ENCODE assay signal across 28 cellular contexts in the genomic region with DNA sequence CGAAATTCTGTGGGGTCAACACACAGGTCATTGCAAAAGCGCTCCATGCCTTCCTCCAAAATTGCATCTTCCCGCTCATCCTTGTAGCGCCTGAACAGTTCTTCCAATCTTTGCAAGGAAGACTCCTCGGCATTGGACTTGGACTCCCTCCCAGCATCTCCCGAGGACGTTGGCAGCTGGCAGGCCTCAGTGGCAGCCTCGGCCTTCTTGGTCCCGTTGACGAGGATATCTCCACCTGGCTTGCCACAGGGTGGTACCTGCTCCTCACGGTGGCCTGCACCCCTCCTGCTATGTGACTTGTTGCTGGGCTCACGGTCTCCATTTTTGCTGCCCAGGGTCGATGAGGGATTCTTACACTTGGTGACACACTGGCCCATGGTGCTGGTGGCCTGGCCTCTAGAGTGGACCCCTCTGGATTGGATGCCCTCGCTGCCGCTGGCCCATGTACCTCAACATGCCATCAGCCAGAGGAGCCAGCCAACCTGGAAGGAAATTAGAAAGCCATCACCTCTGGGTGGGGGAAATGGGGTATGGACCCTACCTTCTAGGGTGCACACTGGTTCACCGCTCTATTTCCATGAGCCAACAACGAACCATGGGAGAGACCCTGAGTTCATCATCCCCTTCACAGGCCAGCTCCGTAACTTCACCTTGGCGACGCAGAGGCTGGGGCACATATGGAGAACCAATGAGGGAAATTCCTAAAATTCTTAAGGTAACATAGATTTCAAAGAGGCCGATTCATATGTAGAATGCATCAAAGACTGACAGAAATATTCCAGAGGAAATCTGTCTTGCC. TPM values are rescaled to one million over a fixed set of nuclear protein-coding genes. Genes with fewer than 3 reads are reported as not detected.
DNase-seq lines count a peak whose midpoint lies in the region; ATAC-seq, FAIRE-seq and TF ChIP-seq lines count a peak whose summit lies in the region.
"Had no signal": no experiment of that assay in that cellular context is flagged by ENCODE, and none has a peak within 500 bp of the region (broad histone marks: within the 10 kb centered on the region; RNA-seq: fewer than 3 reads in every experiment).

No MANE protein-coding gene starts in this region.

- H3K4me3 ChIP-seq in GM23338, result no peak overlapping the region
- no peak overlapping the region for H3K4me3 ChIP-seq in H1 (ENCODE audit: extremely low read depth in 1 of 4, insufficient read depth in 2 of 4, low read depth in 3 of 4, low read length in 4 of 4)
- no peak overlapping the region for H3K4me3 ChIP-seq in trophoblast cell (ENCODE audit: low read depth, low read length)
- H3K4me3 ChIP-seq in mucosa of descending colon, result no peak overlapping the region
- H3K4me3 ChIP-seq: A549; BLaER1 treated with 17β-estradiol and CSF1 and Interleukin-3, amounts not matched to agents 10 nM and 100 nM; PC-9; SJSA1 had no signal

- H3K4me2 ChIP-seq in GM23338 (no peak overlapping the region), H1 (ENCODE audit: insufficient read depth in 1 of 2, low read depth in 2 of 2, low read length in 2 of 2) (no peak overlapping the region), trophoblast cell (ENCODE audit: low read length) (no peak overlapping the region)
- H3K4me2 ChIP-seq: A549, KMS-11, PC-9 had no signal

- H3K4me1 ChIP-seq in GM23338 (ENCODE audit: insufficient read depth) (peaks cover 48% of the 10 kb centered on the region), H1 (replicated peaks in 1 of 4; ENCODE audit: control insufficient read depth in 3 of 4, insufficient read depth in 4 of 4, low read length in 3 of 4) (peaks cover 0 to 8% (median 5%) of the 10 kb centered on the region in 4 experiments; a peak in 5 of 7 replicates), trophoblast cell (ENCODE audit: control insufficient read depth in 1 of 2, insufficient read depth in 2 of 2, low read length in 2 of 2) (peaks cover 5 to 6% of the 10 kb centered on the region in 2 experiments), mucosa of descending colon (ENCODE audit: low read depth) (peaks cover 3% of the 10 kb centered on the region)

- H4K8ac ChIP-seq in H1 (ENCODE audit: extremely low read depth, insufficient read depth, low read length) (no peak overlapping the region), trophoblast cell (ENCODE audit: low read depth, low read length) (no peak overlapping the region)

- H3K4me3 Mint-ChIP-seq in GM23338, result no peak overlapping the region
- H3K4me3 Mint-ChIP-seq in stimulated activated naive B cell treated with anti-CD40 and anti-IgM and Interleukin-4, amounts not matched to agents 10 μg/mL and 1 μg/mL and 100 μg/mL, for 72 hours, result no peak overlapping the region
- H3K4me3 Mint-ChIP-seq: CD8-positive, alpha-beta memory T cell; H9; IgD-negative memory B cell had no signal

- no peaks in the 10 kb centered on the region for H3K9me3 Mint-ChIP-seq in GM23338
- peaks cover 0 to 2% of the 10 kb centered on the region in 2 donors for H3K9me3 Mint-ChIP-seq in stimulated activated naive B cell treated with anti-CD40 and anti-IgM and Interleukin-4, amounts not matched to agents 10 μg/mL and 1 μg/mL and 100 μg/mL, for 72 hours
- H3K9me3 Mint-ChIP-seq: CD8-positive, alpha-beta memory T cell; H9 had no signal

- H3K79me2 ChIP-seq in GM23338 (replicated peaks; ENCODE audit: insufficient read depth) (peaks cover 50% of the 10 kb centered on the region), H1 (ENCODE audit: control insufficient read depth in 1 of 2, insufficient read depth in 2 of 2, low read length in 2 of 2) (peaks cover 3 to 45% of the 10 kb centered on the region in 2 experiments; a peak in 2 of 4 replicates), trophoblast cell (ENCODE audit: control insufficient read depth, insufficient read depth, low read length, poor library complexity) (no peaks in the 10 kb centered on the region)

- peaks cover 53% of the 10 kb centered on the region for H3K4me1 Mint-ChIP-seq in GM23338
- H3K4me1 Mint-ChIP-seq in stimulated activated naive B cell treated with anti-CD40 and anti-IgM and Interleukin-4, amounts not matched to agents 10 μg/mL and 1 μg/mL and 100 μg/mL, for 72 hours, result peaks cover 6 to 17% of the 10 kb centered on the region in 2 donors

- H3K36me3 ChIP-seq in GM23338 (ENCODE audit: insufficient read depth), result no peaks in the 10 kb centered on the region; the same call in 1 of the 2 replicates
- peaks cover 0 to 9% (median 2%) of the 10 kb centered on the region in 4 experiments; a peak in 3 of 8 replicates for H3K36me3 ChIP-seq in H1 (ENCODE audit: control insufficient read depth in 2 of 4, insufficient read depth in 4 of 4, low read length in 3 of 4)
- peaks cover 13 to 14% of the 10 kb centered on the region in 2 experiments for H3K36me3 ChIP-seq in trophoblast cell (ENCODE audit: control insufficient read depth in 1 of 2, insufficient read depth in 2 of 2, low read length in 2 of 2)
- H3K36me3 ChIP-seq in mucosa of descending colon (ENCODE audit: low read depth), result no peaks in the 10 kb centered on the region

- H2BK120ac ChIP-seq in H1 (replicated peaks; ENCODE audit: low read depth, low read length), result no peak overlapping the region
- H2BK120ac ChIP-seq in trophoblast cell (ENCODE audit: insufficient read depth, low read length, poor library complexity), result no peak overlapping the region

- H4K5ac ChIP-seq in H1 (ENCODE audit: insufficient read length, low read depth, low read length), result no peak overlapping the region

- CTCF ChIA-PET in RWPE1 (lab: Yijun Ruan, JAX), result no interaction called here
- CTCF ChIA-PET in H1 (lab: Charles Lee; ENCODE audit: partially characterized antibody), result interaction anchor here (0.5 to 1.2 kb wide), 3 partner anchors 12 to 110 kb away, joined by 3 to 4 read pairs (median 3); no protein-coding TSS in a partner anchor

- FAIRE-seq in H1 (lab: Jason Lieb, UNC), result no peak
- FAIRE-seq: A549, GM12891 had no signal

- no peak for DNase-seq in GM23338 (ENCODE audit: low spot score)
- DNase-seq in RWPE1 (ENCODE audit: low spot score), result no peak
- DNase-seq in H1 (ENCODE audit: low read depth in 1 of 2, low spot score in 2 of 2), result no peak
- no peak for DNase-seq in trophoblast cell
- DNase-seq in NCI-H1105 treated with DMSO at 0.1 percent for 48 hours (lab: John Stamatoyannopoulos, UW), result no peak
- no peak for DNase-seq in mucosa of descending colon
- no peak for DNase-seq in stimulated activated naive B cell treated with anti-CD40 and anti-IgM and Interleukin-4, amounts not matched to agents 10 μg/mL and 1 μg/mL and 100 μg/mL, for 72 hours
- DNase-seq: AML-193; CD8-positive, alpha-beta memory T cell; DMS 273 treated with DMSO at 0.1 percent for 48 hours; DMS79 treated with DMSO at 0.1 percent for 48 hours; GF-D8; H9; NCI-H1048; NCI-H1417 treated with DMSO at 0.1 percent for 48 hours; NCI-H1694 treated with DMSO at 0.1 percent for 48 hours; NCI-H2081; NCI-H2227 treated with DMSO at 0.1 percent for 48 hours; NCI-H526 treated with DMSO at 0.1 percent for 48 hours; PC-9; Right ventricle myocardium superior had no signal

- no peak overlapping the region; the same call in 1 of the 2 replicates for H2BK5ac ChIP-seq in H1 (ENCODE audit: low read depth, low read length)
- no peak overlapping the region for H2BK5ac ChIP-seq in trophoblast cell (ENCODE audit: low read depth, low read length, poor library complexity)

- peak overlapping the region; percentile 23; the same call in 1 of the 2 replicates for H3K27ac Mint-ChIP-seq in GM23338
- no peak overlapping the region for H3K27ac Mint-ChIP-seq in stimulated activated naive B cell treated with anti-CD40 and anti-IgM and Interleukin-4, amounts not matched to agents 10 μg/mL and 1 μg/mL and 100 μg/mL, for 72 hours
- H3K27ac Mint-ChIP-seq: IgD-negative memory B cell had no signal

- no peak overlapping the region for H2BK15ac ChIP-seq in H1 (ENCODE audit: low read length)

- H3K79me1 ChIP-seq in H1 (ENCODE audit: low read depth, low read length) (peaks cover 3% of the 10 kb centered on the region; the same call in 1 of the 2 replicates), trophoblast cell (ENCODE audit: low read length) (peaks cover 2% of the 10 kb centered on the region)

- no peak for ATAC-seq in GM23338
- ATAC-seq in GM18873 (IDR thresholded peaks at IDR 0.05; ENCODE audit: low FRiP score, unreplicated experiment), result no peak
- no peak for ATAC-seq in mucosa of descending colon
- ATAC-seq in stimulated activated naive B cell treated with anti-CD40 and anti-IgM and Interleukin-4, amounts not matched to agents 10 μg/mL and 1 μg/mL and 100 μg/mL, for 72 hours (replicated peaks), result no peak
- ATAC-seq: A549 had no signal

- no peak overlapping the region for H4K91ac ChIP-seq in H1 (replicated peaks; ENCODE audit: insufficient read length, low read length)
- H4K91ac ChIP-seq in trophoblast cell (ENCODE audit: low read depth, low read length), result no peak overlapping the region

- no peak overlapping the region for H3K27ac ChIP-seq in GM23338 (ENCODE audit: low read depth)
- 0 out of 2 replicates have a peak overlapping the region, but pooled peaks have one; percentile 5 for H3K27ac ChIP-seq in RWPE1
- no peak overlapping the region for H3K27ac ChIP-seq in H1 (ENCODE audit: low read depth, low read length)
- no peak overlapping the region for H3K27ac ChIP-seq in trophoblast cell (ENCODE audit: low read depth, low read length)
- H3K27ac ChIP-seq: BLaER1 treated with 17β-estradiol and CSF1 and Interleukin-3, amounts not matched to agents 10 nM and 100 nM; KMS-11; PC-9; SJSA1 had no signal

- no peak overlapping the region for H2AK5ac ChIP-seq in H1 (ENCODE audit: low read depth, low read length)
- H2AK5ac ChIP-seq in trophoblast cell (ENCODE audit: low read length), result no peak overlapping the region

- H3K56ac ChIP-seq in H1 (replicated peaks; ENCODE audit: insufficient read length, low read depth, low read length), result no peak overlapping the region

- H3K18ac ChIP-seq in H1 (ENCODE audit: extremely low read depth, low read length), result no peak overlapping the region; the same call in 1 of the 2 replicates
- H3K18ac ChIP-seq in trophoblast cell (ENCODE audit: low read length), result peak overlapping the region; percentile 38

- WGBS in H1 (ENCODE audit: extremely low coverage in 1 of 2, insufficient coverage in 1 of 2, insufficient read length in 1 of 2, insufficient replicate concordance in 2 of 2, low coverage in 1 of 2, low lambda C conversion rate in 2 of 2, missing lambda C conversion rate in 1 of 2), 2 experiments, result 90% methylated on average over 21 of the region's 21 CpGs; no CpG with 5 or more reads in 1 of the 2 experiments
- no CpG with 5 or more reads among the region's 21 CpGs for WGBS in trophoblast cell (ENCODE audit: extremely low coverage, insufficient coverage, insufficient read length)

- no peak overlapping the region for H4K12ac ChIP-seq in trophoblast cell (ENCODE audit: low read depth, low read length)

- no peak for TF ChIP-seq EP300 in H1 (IDR thresholded peaks at IDR 0.05; ENCODE audit: borderline replicate concordance in 1 of 2, low read depth in 2 of 2, low read length in 2 of 2)

- H2BK20ac ChIP-seq in H1 (ENCODE audit: low read length), result no peak overlapping the region

- H3K27me3 Mint-ChIP-seq in GM23338 (ENCODE audit: insufficient read depth, low read depth, poor library complexity), result peaks cover 9% of the 10 kb centered on the region
- no peaks in the 10 kb centered on the region for H3K27me3 Mint-ChIP-seq in stimulated activated naive B cell treated with anti-CD40 and anti-IgM and Interleukin-4, amounts not matched to agents 10 μg/mL and 1 μg/mL and 100 μg/mL, for 72 hours
- H3K27me3 Mint-ChIP-seq: CD8-positive, alpha-beta memory T cell; IgD-negative memory B cell had no signal

- TF ChIP-seq RAD21 in H1 (IDR thresholded peaks at IDR 0.05 in 1 of 2, conservative IDR thresholded peaks at IDR 0.05 in 1 of 2; ENCODE audit: low read depth in 2 of 2, low read length in 2 of 2), result no peak

- no peak overlapping the region for H3K14ac ChIP-seq in H1 (ENCODE audit: insufficient read length)
- H3K14ac ChIP-seq in trophoblast cell (ENCODE audit: low read length), result no peak overlapping the region

- no peaks in the 10 kb centered on the region for H3K27me3 ChIP-seq in GM23338 (ENCODE audit: insufficient read depth)
- H3K27me3 ChIP-seq in H1 (replicated peaks in 1 of 4; ENCODE audit: control insufficient read depth in 3 of 4, extremely low read depth in 1 of 4, insufficient read depth in 3 of 4, low read length in 3 of 4), result no peaks in the 10 kb centered on the region
- H3K27me3 ChIP-seq in trophoblast cell (ENCODE audit: insufficient read depth, low read length), result no peaks in the 10 kb centered on the region
- H3K27me3 ChIP-seq: BLaER1 treated with 17β-estradiol and CSF1 and Interleukin-3, amounts not matched to agents 10 nM and 100 nM; SJSA1 had no signal

- peaks cover 6% of the 10 kb centered on the region; the same call in 1 of the 2 replicates for H3K9me2 ChIP-seq in GM23338 (ENCODE audit: insufficient read depth)

- no peaks in the 10 kb centered on the region for H3F3A ChIP-seq in GM23338 (replicated peaks; ENCODE audit: low read depth)

- TF ChIP-seq CTCF in GM23338 (conservative IDR thresholded peaks at IDR 0.05; ENCODE audit: low read depth in 2 of 2) (no peak), RWPE1 (conservative IDR thresholded peaks at IDR 0.05; ENCODE audit: low read depth) (no peak), H1 (IDR thresholded peaks at IDR 0.05; ENCODE audit: control extremely low read depth in 1 of 3, insufficient read depth in 1 of 3, low read depth in 1 of 3, low read length in 3 of 3) (no peak), mucosa of descending colon (IDR thresholded peaks at IDR 0.05) (no peak)

- no peak overlapping the region for H3K23ac ChIP-seq in H1 (ENCODE audit: insufficient read length)
- H3K23ac ChIP-seq in trophoblast cell (ENCODE audit: low read length), result no peak overlapping the region

- peaks cover 32% of the 10 kb centered on the region for H3K36me3 Mint-ChIP-seq in GM23338 (ENCODE audit: low read depth)
- H3K36me3 Mint-ChIP-seq in stimulated activated naive B cell treated with anti-CD40 and anti-IgM and Interleukin-4, amounts not matched to agents 10 μg/mL and 1 μg/mL and 100 μg/mL, for 72 hours, result peaks cover 33 to 39% of the 10 kb centered on the region in 2 donors

- H3K9ac ChIP-seq in H1 (replicated peaks in 1 of 4; ENCODE audit: extremely low read depth in 1 of 4, low read depth in 3 of 4, low read length in 3 of 4) (no peak overlapping the region), trophoblast cell (ENCODE audit: low read length) (no peak overlapping the region)
- H3K9ac ChIP-seq: BLaER1 treated with 17β-estradiol and CSF1 and Interleukin-3, amounts not matched to agents 10 nM and 100 nM; KMS-11 had no signal

- H2BK12ac ChIP-seq in H1 (ENCODE audit: low read depth, low read length), result peak overlapping the region; percentile 55; the same call in 1 of the 2 replicates
- H2BK12ac ChIP-seq in trophoblast cell (ENCODE audit: low read length), result no peak overlapping the region

- H3K23me2 ChIP-seq in H1 (ENCODE audit: low read depth, low read length), result no peaks in the 10 kb centered on the region

- POLR2A ChIA-PET in RWPE1 (lab: Yijun Ruan, JAX; ENCODE audit: low non-redundant PET), result no interaction called here
- POLR2A ChIA-PET in H1 (lab: Charles Lee; ENCODE audit: partially characterized antibody), result no interaction called here

- H2AFZ ChIP-seq in GM23338 (no peak overlapping the region), H1 (ENCODE audit: low read length) (no peak overlapping the region), trophoblast cell (ENCODE audit: insufficient read depth, low read length, poor library complexity) (no peak overlapping the region)
- H2AFZ ChIP-seq: PC-9 had no signal

- intact Hi-C loops in mucosa of descending colon (cut with DNase I, micrococcal nuclease), result no loop called here

- no peaks in the 10 kb centered on the region; the same call in 1 of the 2 replicates for H4K20me1 ChIP-seq in GM23338 (replicated peaks; ENCODE audit: insufficient read depth)
- no peaks in the 10 kb centered on the region for H4K20me1 ChIP-seq in H1 (replicated peaks in 1 of 2; ENCODE audit: control insufficient read depth in 1 of 2, insufficient read depth in 2 of 2, low read length in 2 of 2)

- TF ChIP-seq POLR2A in H1 (IDR thresholded peaks at IDR 0.05; ENCODE audit: control extremely low read depth in 1 of 2, low read depth in 2 of 2, low read length in 2 of 2), result no peak

- H3K4ac ChIP-seq in H1 (replicated peaks; ENCODE audit: insufficient read length, low read depth, low read length), result no peak overlapping the region
- H3K4ac ChIP-seq in trophoblast cell (ENCODE audit: low read depth, low read length), result no peak overlapping the region

- H3K9me3 ChIP-seq in H1 (ENCODE audit: insufficient read depth in 2 of 2, low read depth in 1 of 2, low read length in 1 of 2), result no peaks in the 10 kb centered on the region
- H3K9me3 ChIP-seq in trophoblast cell (ENCODE audit: insufficient read depth, low read depth, low read length), result no peaks in the 10 kb centered on the region
- no peaks in the 10 kb centered on the region for H3K9me3 ChIP-seq in mucosa of descending colon
- H3K9me3 ChIP-seq: A549, SJSA1 had no signal

RNA-seq across cellular contexts. Expression of a gene that starts 37.8 kb away (rescaled TPM):
- total RNA-seq in GM23338 (2014; rRNA removed; shearing (Covaris generic)), result 13.7 and 16.0 TPM in 2 replicates
- polyA plus RNA-seq in GM23338 (2016; fragmentation: Nextera tagmentation; extraction: Ambion mirVana) (8.0 and 8.5 TPM in 2 replicates), H1 (2011; rRNA removed) (2.0 and 3.5 TPM in 2 replicates)
- 18.2 and 18.5 TPM in 2 replicates for total RNA-seq in H1 (2021; fragmentation: NEBNext Ultra II Directional; extraction: Animal tissue kit (Norgen Biotek cat#: 25700))
- 3.7 TPM for polyA plus RNA-seq in H1 (2011; cell fraction: cytosol; rRNA removed)
- polyA plus RNA-seq in H1 (2011; cell fraction: nucleus; rRNA removed), result 2.7 TPM
- polyA plus RNA-seq in H1 (2012, experiment 1 of 2), result 5.4 to 7.4 TPM (median 5.9 TPM) in 4 replicates
- polyA plus RNA-seq in H1 (2012, experiment 2 of 2), result 2.1 TPM
- polyA plus RNA-seq in H1 (2013, experiment 1 of 2), result 5.6 TPM
- polyA plus RNA-seq in H1 (2013, experiment 2 of 2), result 5.7 TPM
- polyA minus RNA-seq in H1 (2011; rRNA and poly(A)+ RNA removed), result 12.7 and 12.9 TPM in 2 replicates
- polyA minus RNA-seq in H1 (2011; cell fraction: cytosol; rRNA and poly(A)+ RNA removed), result 5.9 TPM
- polyA minus RNA-seq in H1 (2011; cell fraction: nucleus; rRNA and poly(A)+ RNA removed), result 6.8 TPM
- 7.3 and 7.9 TPM in 2 replicates for polyA plus RNA-seq in trophoblast cell (2013)
- 10 to 100 TPM in 2 of 3 donors, 1 to 10 TPM in 1; 10.0 to 21.5 (median 12.2) TPM for total RNA-seq in mucosa of descending colon

RNA-seq across cellular contexts. Expression of a gene that starts 38.2 kb away (rescaled TPM):
- 18.7 and 19.4 TPM in 2 replicates for total RNA-seq in GM23338 (2014; rRNA removed; shearing (Covaris generic))
- 24.8 and 24.9 TPM in 2 replicates for polyA plus RNA-seq in GM23338 (2016; fragmentation: Nextera tagmentation; extraction: Ambion mirVana)
- total RNA-seq in H1 (2021; fragmentation: NEBNext Ultra II Directional; extraction: Animal tissue kit (Norgen Biotek cat#: 25700)), result 13.4 and 14.2 TPM in 2 replicates
- 8.1 and 11.6 TPM in 2 replicates for polyA plus RNA-seq in H1 (2011; rRNA removed)
- polyA plus RNA-seq in H1 (2011; cell fraction: cytosol; rRNA removed), result 19.4 TPM
- 8.4 TPM for polyA plus RNA-seq in H1 (2011; cell fraction: nucleus; rRNA removed)
- 15.8 to 19.1 TPM (median 17.7 TPM) in 4 replicates for polyA plus RNA-seq in H1 (2012, experiment 1 of 2)
- polyA plus RNA-seq in H1 (2012, experiment 2 of 2), result 2.6 TPM
- polyA plus RNA-seq in H1 (2013, experiment 1 of 2), result 15.8 TPM
- 13.6 TPM for polyA plus RNA-seq in H1 (2013, experiment 2 of 2)
- 6.2 and 8.0 TPM in 2 replicates for polyA minus RNA-seq in H1 (2011; rRNA and poly(A)+ RNA removed)
- 10.1 TPM for polyA minus RNA-seq in H1 (2011; cell fraction: cytosol; rRNA and poly(A)+ RNA removed)
- 7.5 TPM for polyA minus RNA-seq in H1 (2011; cell fraction: nucleus; rRNA and poly(A)+ RNA removed)
- 14.8 and 16.5 TPM in 2 replicates for polyA plus RNA-seq in trophoblast cell (2013)
- total RNA-seq in mucosa of descending colon, result 10 to 100 TPM; 16.4 to 25.2 (median 17.3) TPM

RNA-seq across cellular contexts. Expression of a gene that starts 56.0 kb away (rescaled TPM):
- total RNA-seq in GM23338 (2014; rRNA removed; shearing (Covaris generic)), result 5.9 and 6.9 TPM in 2 replicates
- polyA plus RNA-seq in GM23338 (2016; fragmentation: Nextera tagmentation; extraction: Ambion mirVana) (5.4 and 6.5 TPM in 2 replicates), H1 (2011; rRNA removed) (2.2 and 2.4 TPM in 2 replicates)
- 6.0 and 8.9 TPM in 2 replicates for total RNA-seq in H1 (2021; fragmentation: NEBNext Ultra II Directional; extraction: Animal tissue kit (Norgen Biotek cat#: 25700))
- 4.6 TPM for polyA plus RNA-seq in H1 (2011; cell fraction: cytosol; rRNA removed)
- polyA plus RNA-seq in H1 (2011; cell fraction: nucleus; rRNA removed), result 7.8 TPM
- polyA plus RNA-seq in H1 (2012, experiment 1 of 2), result 4.7 to 6.2 TPM (median 5.6 TPM) in 4 replicates
- 3.9 TPM for polyA plus RNA-seq in H1 (2012, experiment 2 of 2)
- polyA plus RNA-seq in H1 (2013, experiment 1 of 2), result 3.8 TPM
- polyA plus RNA-seq in H1 (2013, experiment 2 of 2), result 3.6 TPM
- 8.6 and 12.7 TPM in 2 replicates for polyA minus RNA-seq in H1 (2011; rRNA and poly(A)+ RNA removed)
- 3.6 TPM for polyA minus RNA-seq in H1 (2011; cell fraction: cytosol; rRNA and poly(A)+ RNA removed)
- 19.9 TPM for polyA minus RNA-seq in H1 (2011; cell fraction: nucleus; rRNA and poly(A)+ RNA removed)
- 2.0 and 2.6 TPM in 2 replicates for polyA plus RNA-seq in trophoblast cell (2013)
- 1 to 10 TPM; 3.0 to 6.9 (median 4.1) TPM for total RNA-seq in mucosa of descending colon
- polyA plus RNA-seq: IgD-negative memory B cell had no signal

RNA-seq across cellular contexts. Expression of a gene that starts 56.1 kb away (rescaled TPM):
- total RNA-seq in GM23338 (2014; rRNA removed; shearing (Covaris generic)), result 14.0 and 19.5 TPM in 2 replicates
- polyA plus RNA-seq in GM23338 (2016; fragmentation: Nextera tagmentation; extraction: Ambion mirVana) (4.2 and 7.2 TPM in 2 replicates), H1 (2011; rRNA removed) (5.4 and 11.0 TPM in 2 replicates)
- 12.6 and 14.5 TPM in 2 replicates for total RNA-seq in H1 (2021; fragmentation: NEBNext Ultra II Directional; extraction: Animal tissue kit (Norgen Biotek cat#: 25700))
- polyA plus RNA-seq in H1 (2011; cell fraction: cytosol; rRNA removed), result 8.2 TPM
- polyA plus RNA-seq in H1 (2011; cell fraction: nucleus; rRNA removed), result 5.3 TPM
- 6.7 to 10.7 TPM (median 7.9 TPM) in 4 replicates for polyA plus RNA-seq in H1 (2012, experiment 1 of 2)
- 0.58 TPM for polyA plus RNA-seq in H1 (2012, experiment 2 of 2)
- polyA plus RNA-seq in H1 (2013, experiment 1 of 2), result 9.4 TPM
- 8.0 TPM for polyA plus RNA-seq in H1 (2013, experiment 2 of 2)
- polyA minus RNA-seq in H1 (2011; rRNA and poly(A)+ RNA removed), result 9.4 and 16.3 TPM in 2 replicates
- 12.2 TPM for polyA minus RNA-seq in H1 (2011; cell fraction: cytosol; rRNA and poly(A)+ RNA removed)
- polyA minus RNA-seq in H1 (2011; cell fraction: nucleus; rRNA and poly(A)+ RNA removed), result 12.7 TPM
- polyA plus RNA-seq in trophoblast cell (2013), result 8.9 and 11.0 TPM in 2 replicates
- total RNA-seq in mucosa of descending colon, result 10 to 100 TPM; 16.2 to 30.3 (median 30.2) TPM
